In genomic region chr2:181471783-181472182, GRCh38 we compare ENCODE assay signal across 13 cellular contexts. TPM values are rescaled to one million over a fixed set of nuclear protein-coding genes. Genes with fewer than 3 reads are reported as not detected.
DNase-seq lines count a peak whose midpoint lies in the region; ATAC-seq and TF ChIP-seq lines count a peak whose summit lies in the region.
"Had no signal": no experiment of that assay in that cellular context is flagged by ENCODE, and none has a peak within 500 bp of the region (broad histone marks: within the 10 kb centered on the region; RNA-seq: fewer than 3 reads in every experiment).

No MANE protein-coding gene starts in this region.

- TF ChIP-seq CTCF in ovary (IDR thresholded peaks at IDR 0.05) = no peak

- TF ChIP-seq POLR2A in ovary (IDR thresholded peaks at IDR 0.05) = no peak

- H3K9me3 Mint-ChIP-seq in activated T-cell treated with anti-CD3 and anti-CD28 coated beads, Interleukin-2, amount 50 U/mL, for 24 hours = peaks cover 2% of the 10 kb centered on the region
- no peaks in the 10 kb centered on the region for H3K9me3 Mint-ChIP-seq in activated naive CD8-positive, alpha-beta T cell treated with anti-CD3 and anti-CD28 coated beads, Interleukin-2, amount 10 ng/mL, durations not matched to agents 7 days and 5 days

- H3K9ac ChIP-seq in Karpas-422 (ENCODE audit: low read length) = no peak overlapping the region

- peaks cover 93% of the 10 kb centered on the region for H3K36me3 ChIP-seq in Karpas-422 (ENCODE audit: insufficient read depth, low read length)
- H3K36me3 ChIP-seq in ovary = no peaks in the 10 kb centered on the region

- peaks cover 80% of the 10 kb centered on the region for H3K4me1 Mint-ChIP-seq in activated T-cell treated with anti-CD3 and anti-CD28 coated beads, Interleukin-2, amount 50 U/mL, for 24 hours (ENCODE audit: low read depth)
- peaks cover 63% of the 10 kb centered on the region for H3K4me1 Mint-ChIP-seq in activated naive CD8-positive, alpha-beta T cell treated with anti-CD3 and anti-CD28 coated beads, Interleukin-2, amount 10 ng/mL, durations not matched to agents 7 days and 5 days

- H3K4me2 ChIP-seq in Karpas-422 (ENCODE audit: low read depth, low read length, poor library complexity, severe bottlenecking) = no peak overlapping the region

- H4K20me1 ChIP-seq in Karpas-422 (ENCODE audit: insufficient read depth, low read depth, low read length) = peaks cover 61% of the 10 kb centered on the region

- no peak overlapping the region for H3K27ac ChIP-seq in Karpas-422 (ENCODE audit: low read length)
- no peak overlapping the region for H3K27ac ChIP-seq in ovary
- H3K27ac ChIP-seq: neutrophil, SJSA1 had no signal

- peak overlapping the region; percentile 21 for H3K4me3 Mint-ChIP-seq in activated T-cell treated with anti-CD3 and anti-CD28 coated beads, Interleukin-2, amount 50 U/mL, for 24 hours
- peak overlapping the region; percentile 19 for H3K4me3 Mint-ChIP-seq in activated naive CD8-positive, alpha-beta T cell treated with anti-CD3 and anti-CD28 coated beads, Interleukin-2, amount 10 ng/mL, durations not matched to agents 7 days and 5 days

- DNase-seq in activated T-cell treated with anti-CD3 and anti-CD28 coated beads, Interleukin-2, amount 50 U/mL, for 24 hours = no peak
- DNase-seq in activated T-cell treated with anti-CD3 and anti-CD28 coated beads, Interleukin-2, amount 50 U/mL, for 48 hours = no peak
- no peak for DNase-seq in activated naive CD8-positive, alpha-beta T cell treated with anti-CD3 and anti-CD28 coated beads, Interleukin-2, amount 10 ng/mL, durations not matched to agents 7 days and 5 days
- DNase-seq in renal cortical epithelial cell (ENCODE audit: low read depth) = peak; percentile 78
- no peak for DNase-seq in Karpas-422
- no peak for DNase-seq in amniotic stem cell (lab: John Stamatoyannopoulos, UW)
- DNase-seq in ovary = no peak
- DNase-seq: activated CD4-positive, CD25-positive, alpha-beta regulatory T cell; foreskin melanocyte; NCI-H82 had no signal

- peaks cover 96% of the 10 kb centered on the region for H3K79me2 ChIP-seq in Karpas-422 (ENCODE audit: low read length)

- H3K27me3 ChIP-seq in Karpas-422 (ENCODE audit: low read length) (no peaks in the 10 kb centered on the region), ovary (no peaks in the 10 kb centered on the region)
- H3K27me3 ChIP-seq: neutrophil, SJSA1 had no signal

- H3K9me3 ChIP-seq in Karpas-422 (ENCODE audit: low read length) (no peaks in the 10 kb centered on the region), ovary (no peaks in the 10 kb centered on the region)
- H3K9me3 ChIP-seq: neutrophil, SJSA1 had no signal

- H3K27ac Mint-ChIP-seq in activated T-cell treated with anti-CD3 and anti-CD28 coated beads, Interleukin-2, amount 50 U/mL, for 24 hours = peak overlapping the region; percentile 80
- peak overlapping the region; percentile 57 for H3K27ac Mint-ChIP-seq in activated naive CD8-positive, alpha-beta T cell treated with anti-CD3 and anti-CD28 coated beads, Interleukin-2, amount 10 ng/mL, durations not matched to agents 7 days and 5 days

- no peaks in the 10 kb centered on the region for H3K27me3 Mint-ChIP-seq in activated T-cell treated with anti-CD3 and anti-CD28 coated beads, Interleukin-2, amount 50 U/mL, for 24 hours
- no peaks in the 10 kb centered on the region for H3K27me3 Mint-ChIP-seq in activated naive CD8-positive, alpha-beta T cell treated with anti-CD3 and anti-CD28 coated beads, Interleukin-2, amount 10 ng/mL, durations not matched to agents 7 days and 5 days

- no peak for TF ChIP-seq EP300 in ovary (IDR thresholded peaks at IDR 0.05)

- H3K4me1 ChIP-seq in Karpas-422 (ENCODE audit: low read length) = peaks cover 13% of the 10 kb centered on the region; the same call in 1 of the 2 replicates
- H3K4me1 ChIP-seq in ovary (ENCODE audit: insufficient read depth) = no peaks in the 10 kb centered on the region

- peaks cover 92% of the 10 kb centered on the region for H3K36me3 Mint-ChIP-seq in activated T-cell treated with anti-CD3 and anti-CD28 coated beads, Interleukin-2, amount 50 U/mL, for 24 hours (ENCODE audit: low read depth)
- peaks cover 61% of the 10 kb centered on the region for H3K36me3 Mint-ChIP-seq in activated naive CD8-positive, alpha-beta T cell treated with anti-CD3 and anti-CD28 coated beads, Interleukin-2, amount 10 ng/mL, durations not matched to agents 7 days and 5 days

- H3K4me3 ChIP-seq in Karpas-422 (ENCODE audit: low read length) = no peak overlapping the region
- no peak overlapping the region for H3K4me3 ChIP-seq in ovary
- H3K4me3 ChIP-seq: SJSA1 had no signal

- no peak overlapping the region for H2AFZ ChIP-seq in Karpas-422 (ENCODE audit: low read length)

- ATAC-seq in HG03432 (IDR thresholded peaks at IDR 0.05; ENCODE audit: unreplicated experiment) = peak; percentile 58
- peak; percentile 51 for ATAC-seq in activated naive CD8-positive, alpha-beta T cell treated with anti-CD3 and anti-CD28 coated beads, Interleukin-2, amount 10 ng/mL, durations not matched to agents 7 days and 5 days (ENCODE audit: low read depth)

- POLR2A ChIA-PET in activated naive CD8-positive, alpha-beta T cell treated with anti-CD3 and anti-CD28 coated beads, Interleukin-2, amount 10 ng/mL, durations not matched to agents 7 days and 5 days (lab: Charles Lee) = no interaction called here

- intact Hi-C loops in ovary (cut with DNase I) = no loop called here

- H3K9me2 ChIP-seq in Karpas-422 (replicated peaks; ENCODE audit: insufficient read depth, low read length) = no peaks in the 10 kb centered on the region

RNA-seq across cellular contexts. Expression of gene ITGA4, which starts 14.6 kb away (rescaled TPM):
- 100 to 1,000 TPM; 216 to 227 TPM for total RNA-seq in activated naive CD8-positive, alpha-beta T cell treated with anti-CD3 and anti-CD28 coated beads, Interleukin-2, amount 10 ng/mL, durations not matched to agents 7 days and 5 days
- total RNA-seq in renal cortical epithelial cell (7.7 and 7.8 TPM in 2 replicates), ovary (1 to 10 TPM; 1.0 to 7.2 (median 2.1) TPM)
- total RNA-seq in Karpas-422 (2014; rRNA removed; shearing (Covaris generic); ENCODE audit: low replicate concordance) = 176 and 244 TPM in 2 replicates
- 1 to 10 TPM; 1.1 to 4.9 TPM for polyA plus RNA-seq in ovary

Comparison
In these comparisons a context has a peak if more than half of its experiments do, and no peak if none do; other contexts are left out.
1. RNA of gene ITGA4, which starts 14.6 kb away (total RNA-seq): 176 to 244 TPM in Karpas-422 and 216 to 227 TPM in activated naive CD8-positive, alpha-beta T cell treated with anti-CD3 and anti-CD28 coated beads, Interleukin-2, amount 10 ng/mL, durations not matched to agents 7 days and 5 days; 7.7 to 7.8 TPM in renal cortical epithelial cell and 1.0 to 7.2 TPM in ovary; every median in the first group is over 10 times any median in the second.